Comparison of ENCODE assay signal across 17 cellular contexts in genomic region chr2:211494085-211494484, GRCh38.
A peak's percentile ranks its signal among the peaks of the same experiment; 100 is the strongest.
DNase-seq lines count a peak whose midpoint lies in the region; ATAC-seq and TF ChIP-seq lines count a peak whose summit lies in the region.
"Had no signal": no experiment of that assay in that cellular context is flagged by ENCODE, and none has a peak within 500 bp of the region (broad histone marks: within the 10 kb centered on the region; RNA-seq: fewer than 3 reads in every experiment).

No MANE protein-coding gene starts in this region.

- POLR2A ChIA-PET in PC-9 (lab: Charles Lee; ENCODE audit: unreplicated experiment) = no interaction called here

- no peak overlapping the region for H3K27ac ChIP-seq in PC-9
- H3K27ac ChIP-seq in suprapubic skin = no peak overlapping the region
- H3K27ac ChIP-seq: GM23248 had no signal

- ATAC-seq in Right ventricle myocardium inferior = no peak
- ATAC-seq: HCT116 had no signal

- H3K79me2 ChIP-seq in PC-9 (ENCODE audit: low read depth) = no peaks in the 10 kb centered on the region

- H3K4me1 ChIP-seq in PC-9 (replicated peaks; ENCODE audit: insufficient read depth) (no peaks in the 10 kb centered on the region), suprapubic skin (no peaks in the 10 kb centered on the region)
- H3K4me1 ChIP-seq: BE2C had no signal

- DNase-seq in Right ventricle myocardium inferior (ENCODE audit: missing footprints) = peak; percentile 64
- no peak for DNase-seq in cardiac septum (ENCODE audit: low spot score)
- DNase-seq in PC-9 = no peak
- DNase-seq in retina = peak; percentile 24
- no peak for DNase-seq in suprapubic skin (ENCODE audit: low spot score in 2 of 2)
- no peak for DNase-seq in activated naive CD4-positive, alpha-beta T cell (lab: John Stamatoyannopoulos, UW)
- DNase-seq: ACHN; BE2C; C1 segment of cervical spinal cord; CD4-positive, CD25-positive, alpha-beta regulatory T cell; CD8-positive, alpha-beta memory T cell; COR-L47; DMS153; DMS79; GDM1; GM23248 had no signal

- TF ChIP-seq CTCF in PC-9 (conservative IDR thresholded peaks at IDR 0.05) (no peak), suprapubic skin (IDR thresholded peaks at IDR 0.05) (no peak)

- no peak for TF ChIP-seq EP300 in suprapubic skin (IDR thresholded peaks at IDR 0.05)

- no TSS peak for BruUV-seq in PC-9 (replicated peaks; lab: Mats Ljungman, UMichigan)

- H3K4me3 ChIP-seq in PC-9 = no peak overlapping the region
- H3K4me3 ChIP-seq in suprapubic skin = no peak overlapping the region
- H3K4me3 ChIP-seq: GM23248 had no signal

- 96% methylated on average over 8 of the region's 8 CpGs for WGBS in suprapubic skin

- no peaks in the 10 kb centered on the region for H3K27me3 ChIP-seq in PC-9 (ENCODE audit: insufficient read depth, low read depth)
- no peaks in the 10 kb centered on the region for H3K27me3 ChIP-seq in suprapubic skin
- H3K27me3 ChIP-seq: BE2C had no signal

- no peak for TF ChIP-seq POLR2A in suprapubic skin (IDR thresholded peaks at IDR 0.05)

- H4K20me1 ChIP-seq in PC-9 (ENCODE audit: insufficient read depth) = no peaks in the 10 kb centered on the region

- H3F3A ChIP-seq in PC-9 (ENCODE audit: insufficient read depth, low read depth) = no peaks in the 10 kb centered on the region

- H3K9me3 ChIP-seq in PC-9 (ENCODE audit: insufficient read depth, low read depth) (no peaks in the 10 kb centered on the region), suprapubic skin (no peaks in the 10 kb centered on the region)
- H3K9me3 ChIP-seq: BE2C had no signal

- no peak overlapping the region for H3K4me2 ChIP-seq in PC-9

- intact Hi-C loops in Right ventricle myocardium inferior (cut with DNase I) (no loop called here), cardiac septum (cut with DNase I) (no loop called here), PC-9 (cut with micrococcal nuclease; ENCODE audit: unreplicated experiment) (no loop called here)

- H3K36me3 ChIP-seq in PC-9 (ENCODE audit: low read depth) = no peaks in the 10 kb centered on the region
- H3K36me3 ChIP-seq in suprapubic skin = no peaks in the 10 kb centered on the region
- H3K36me3 ChIP-seq: BE2C had no signal

- 0 out of 2 replicates have a peak overlapping the region, but pooled peaks have one; percentile 55 for H2AFZ ChIP-seq in PC-9
- H2AFZ ChIP-seq: GM23248 had no signal

- CTCF ChIA-PET in PC-9 (lab: Charles Lee) = no interaction called here

- no peaks in the 10 kb centered on the region for H3K9me2 ChIP-seq in PC-9 (ENCODE audit: insufficient read depth)

Comparison
In these comparisons a context has a peak if more than half of its experiments do, and no peak if none do; other contexts are left out.
1. DNase-seq: peak in Right ventricle myocardium inferior (single experiment) and retina (single experiment); none in cardiac septum (single experiment), PC-9 (0 of 2), suprapubic skin (0 of 2) and activated naive CD4-positive, alpha-beta T cell (0 of 4).